1 cellular context compared by ENCODE assay signal in genomic region chr11:96280444-96280843, GRCh38.
TF ChIP-seq lines count a peak whose summit lies in the region.

No MANE protein-coding gene starts in this region.

TF ChIP-seq in SK-N-SH, 30 proteins besides CTCF, POLR2A, EP300 and RAD21 (continued from another document):
- no peak for TF ChIP-seq FOXJ3 (CRISPR knock-in tag; IDR thresholded peaks at IDR 0.05)
- TF ChIP-seq RFX5 (IDR thresholded peaks at IDR 0.05; ENCODE audit: low read length) = no peak
TF ChIP-seq in SK-N-SH: peak in this region for 0.
